In genomic region chr2:81395746-81396145, GRCh38 we compare ENCODE assay signal across 1 cellular context.
TF ChIP-seq lines count a peak whose summit lies in the region.

No MANE protein-coding gene starts in this region.

TF ChIP-seq in H1, 55 proteins besides CTCF, POLR2A, EP300 and RAD21 (continued from another document):
- TF ChIP-seq USF2 (IDR thresholded peaks at IDR 0.05; ENCODE audit: low read length) = no peak
- no peak for TF ChIP-seq TCF12 (IDR thresholded peaks at IDR 0.05; ENCODE audit: low read depth, low read length)
- no peak for TF ChIP-seq RFX5 (IDR thresholded peaks at IDR 0.05; ENCODE audit: borderline replicate concordance, low read depth, low read length)
- TF ChIP-seq BACH1 (IDR thresholded peaks at IDR 0.05; ENCODE audit: low read length) = no peak
- no peak for TF ChIP-seq TAF7 (optimal IDR thresholded peaks at IDR 0.05; ENCODE audit: borderline replicate concordance, low read depth, low read length)
- TF ChIP-seq JUN (IDR thresholded peaks at IDR 0.05; ENCODE audit: low read depth, low read length) = no peak
- TF ChIP-seq HDAC6 (IDR thresholded peaks at IDR 0.05; ENCODE audit: low read depth, low read length) = no peak
- no peak for TF ChIP-seq CTBP2 (IDR thresholded peaks at IDR 0.05; ENCODE audit: borderline replicate concordance, insufficient read depth, insufficient read length, low read length)
- no peak for TF ChIP-seq SP2 (IDR thresholded peaks at IDR 0.05; ENCODE audit: low read length)
- TF ChIP-seq SP4 (IDR thresholded peaks at IDR 0.05; ENCODE audit: low read length) = no peak
- TF ChIP-seq POU5F1 (IDR thresholded peaks at IDR 0.05; ENCODE audit: low read depth, low read length) = no peak
- no peak for TF ChIP-seq SRF (IDR thresholded peaks at IDR 0.05; ENCODE audit: low read depth, low read length)
- TF ChIP-seq KDM1A (IDR thresholded peaks at IDR 0.05; ENCODE audit: borderline replicate concordance, low read length) = no peak
